8 cellular contexts compared by ENCODE assay signal in the genomic region with DNA sequence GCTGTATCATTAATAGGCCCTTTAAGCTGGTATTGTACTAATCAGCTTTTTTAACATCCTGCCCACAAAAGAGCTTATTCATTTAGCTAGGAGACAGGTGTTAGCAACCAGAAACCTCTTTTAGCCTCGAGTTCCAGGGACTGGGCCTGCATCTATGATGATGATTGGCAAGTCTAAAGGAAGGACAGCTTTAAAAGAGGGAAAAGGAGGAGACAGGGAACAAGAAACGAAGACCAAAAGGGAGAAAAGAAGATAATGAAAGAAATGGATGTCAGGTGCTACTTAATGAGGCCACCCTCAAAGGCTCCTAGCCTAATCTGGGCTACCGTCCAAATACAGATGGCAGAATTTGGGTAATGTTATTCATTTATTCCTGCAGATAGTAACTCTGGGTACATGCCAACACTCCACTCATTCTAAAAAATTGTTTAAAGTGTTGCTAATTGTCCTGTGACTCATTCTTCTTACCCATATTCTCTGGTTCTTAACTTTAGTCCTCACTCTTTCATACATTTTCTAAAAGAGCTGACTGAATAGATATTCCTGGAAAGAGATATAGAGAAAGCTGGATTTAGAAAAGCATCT. TPM values are rescaled to one million over a fixed set of nuclear protein-coding genes. Genes with fewer than 3 reads are reported as not detected.
DNase-seq lines count a peak whose midpoint lies in the region; ATAC-seq and TF ChIP-seq lines count a peak whose summit lies in the region.

No MANE protein-coding gene starts in this region.

- H3K27ac Mint-ChIP-seq in activated CD4-positive, alpha-beta T cell treated with anti-CD3 and anti-CD28 coated beads, Interleukin-2, amount 10 ng/mL, durations not matched to agents 7 days and 5 days: peak overlapping the region; percentile 80

- no peaks in the 10 kb centered on the region for H3K27me3 Mint-ChIP-seq in activated CD4-positive, alpha-beta T cell treated with anti-CD3 and anti-CD28 coated beads, Interleukin-2, amount 10 ng/mL, durations not matched to agents 7 days and 5 days

- no peaks in the 10 kb centered on the region for H3K9me3 Mint-ChIP-seq in activated CD4-positive, alpha-beta T cell treated with anti-CD3 and anti-CD28 coated beads, Interleukin-2, amount 10 ng/mL, durations not matched to agents 7 days and 5 days

- no peak overlapping the region for H3K4me3 Mint-ChIP-seq in activated CD4-positive, alpha-beta T cell treated with anti-CD3 and anti-CD28 coated beads, Interleukin-2, amount 10 ng/mL, durations not matched to agents 7 days and 5 days

- ATAC-seq in stimulated activated naive CD8-positive, alpha-beta T cell treated with anti-CD3 and anti-CD28 coated beads, Interleukin-15, Interleukin-2, amounts not matched to agents 100 U/mL and 50 U/mL, for 24 hours: peak; percentile 51
- no peak for ATAC-seq in HG02588 (IDR thresholded peaks at IDR 0.05; ENCODE audit: unreplicated experiment)

- no peak for DNase-seq in activated CD4-positive, alpha-beta T cell treated with anti-CD3 and anti-CD28 coated beads, Interleukin-2, amount 10 ng/mL, durations not matched to agents 7 days and 5 days
- no peak for DNase-seq in activated CD4-positive, alpha-beta T cell treated with anti-CD3 and anti-CD28 coated beads, Interleukin-2, amount 50 U/mL, for 1 hour
- peak; percentile 47 for DNase-seq in NCI-H526 treated with DMSO at 0.1 percent for 48 hours (lab: John Stamatoyannopoulos, UW)
- peak; percentile 73 for DNase-seq in choroid plexus epithelial cell (ENCODE audit: low read depth)
- DNase-seq in stimulated activated naive CD8-positive, alpha-beta T cell treated with anti-CD3 and anti-CD28 coated beads, Interleukin-15, Interleukin-2, amounts not matched to agents 100 U/mL and 50 U/mL, for 24 hours: no peak
- no peak for DNase-seq in inferior parietal cortex (ENCODE audit: extremely low spot score)
- no peak for DNase-seq in GM10248 (ENCODE audit: extremely low spot score)

- TF ChIP-seq CTCF in choroid plexus epithelial cell (conservative IDR thresholded peaks at IDR 0.05; ENCODE audit: low read depth, low read length) (no peak), GM10248 (IDR thresholded peaks at IDR 0.05; ENCODE audit: control extremely low read depth, extremely low read depth, low read depth, missing control alignments) (no peak)

- H3K4me1 Mint-ChIP-seq in activated CD4-positive, alpha-beta T cell treated with anti-CD3 and anti-CD28 coated beads, Interleukin-2, amount 10 ng/mL, durations not matched to agents 7 days and 5 days: peaks cover 78% of the 10 kb centered on the region

- peaks cover 21% of the 10 kb centered on the region for H3K36me3 Mint-ChIP-seq in activated CD4-positive, alpha-beta T cell treated with anti-CD3 and anti-CD28 coated beads, Interleukin-2, amount 10 ng/mL, durations not matched to agents 7 days and 5 days (ENCODE audit: low read depth)

- CTCF ChIA-PET in activated CD4-positive, alpha-beta T cell treated with anti-CD3 and anti-CD28 coated beads, Interleukin-2, amount 10 ng/mL, durations not matched to agents 7 days and 5 days (lab: Charles Lee): interaction anchor here (0.7 to 3.0 kb wide), 5 partner anchors 12 to 59 kb away, joined by 3 to 11 read pairs (median 3); a partner anchor contains a TSS
- CTCF ChIA-PET in GM10248 (lab: Yijun Ruan, JAX): interaction anchor here (0.8 to 5.1 kb wide), 6 partner anchors 8 to 85 kb away, joined by 3 to 29 read pairs (median 4); a partner anchor contains a TSS

- POLR2A ChIA-PET in activated CD4-positive, alpha-beta T cell treated with anti-CD3 and anti-CD28 coated beads, Interleukin-2, amount 10 ng/mL, durations not matched to agents 7 days and 5 days (lab: Charles Lee): no interaction called here
- POLR2A ChIA-PET in GM10248 (lab: Yijun Ruan, JAX): no interaction called here

- no peak overlapping the region for H3K4me3 ChIP-seq in choroid plexus epithelial cell (ENCODE audit: low read depth, low read length)

RNA-seq across cellular contexts. Expression of a gene that starts 18.7 kb away (rescaled TPM):
- total RNA-seq in activated CD4-positive, alpha-beta T cell treated with anti-CD3 and anti-CD28 coated beads, Interleukin-2, amount 10 ng/mL, durations not matched to agents 7 days and 5 days: 10 to 100 TPM; 36.0 to 40.1 TPM

RNA-seq across cellular contexts. Expression of a gene that starts 37.5 kb away (rescaled TPM):
- total RNA-seq in activated CD4-positive, alpha-beta T cell treated with anti-CD3 and anti-CD28 coated beads, Interleukin-2, amount 10 ng/mL, durations not matched to agents 7 days and 5 days: 10 to 100 TPM; 26.7 to 41.6 TPM

RNA-seq across cellular contexts. Expression of a gene that starts 39.2 kb away (rescaled TPM):
- not detected for total RNA-seq in activated CD4-positive, alpha-beta T cell treated with anti-CD3 and anti-CD28 coated beads, Interleukin-2, amount 10 ng/mL, durations not matched to agents 7 days and 5 days

RNA-seq across cellular contexts. Expression of a gene that starts 59.9 kb away (rescaled TPM):
- 10 to 100 TPM; 15.7 to 19.7 TPM for total RNA-seq in activated CD4-positive, alpha-beta T cell treated with anti-CD3 and anti-CD28 coated beads, Interleukin-2, amount 10 ng/mL, durations not matched to agents 7 days and 5 days

Comparison
In these comparisons a context has a peak if more than half of its experiments do, and no peak if none do; other contexts are left out.
1. DNase-seq: peak in NCI-H526 treated with DMSO at 0.1 percent for 48 hours (single experiment) and choroid plexus epithelial cell (single experiment); none in activated CD4-positive, alpha-beta T cell treated with anti-CD3 and anti-CD28 coated beads, Interleukin-2, amount 10 ng/mL, durations not matched to agents 7 days and 5 days (single experiment), activated CD4-positive, alpha-beta T cell treated with anti-CD3 and anti-CD28 coated beads, Interleukin-2, amount 50 U/mL, for 1 hour (single experiment), stimulated activated naive CD8-positive, alpha-beta T cell treated with anti-CD3 and anti-CD28 coated beads, Interleukin-15, Interleukin-2, amounts not matched to agents 100 U/mL and 50 U/mL, for 24 hours (single experiment), inferior parietal cortex (single experiment) and GM10248 (single experiment).